Comparison of ENCODE assay signal across 19 cellular contexts in genomic region chr6:150598401-150598800, GRCh38. TPM values are rescaled to one million over a fixed set of nuclear protein-coding genes. Genes with fewer than 3 reads are reported as not detected.
DNase-seq lines count a peak whose midpoint lies in the region; ATAC-seq and TF ChIP-seq lines count a peak whose summit lies in the region.
"Had no signal": no experiment of that assay in that cellular context is flagged by ENCODE, and none has a peak within 500 bp of the region (broad histone marks: within the 10 kb centered on the region; RNA-seq: fewer than 3 reads in every experiment).

No MANE protein-coding gene starts in this region.

- intact Hi-C loops in activated CD8-positive, alpha-beta T cell treated with anti-CD3 and anti-CD28 coated beads for 36 hours (cut with micrococcal nuclease) = loop anchor here (2.0 kb wide), 1 partner anchor 180 kb away; no protein-coding TSS in a partner anchor

- H4K5ac ChIP-seq in mesendoderm (ENCODE audit: low read length) = no peak overlapping the region

- H3F3A ChIP-seq in MM.1S (ENCODE audit: insufficient read depth, low read length) = no peaks in the 10 kb centered on the region

- H3K9me2 ChIP-seq in MM.1S (replicated peaks; ENCODE audit: insufficient read depth, low read length) = no peaks in the 10 kb centered on the region

- no peak overlapping the region for H2BK15ac ChIP-seq in mesendoderm (replicated peaks; ENCODE audit: low read depth)

- H3K79me2 ChIP-seq in MM.1S (ENCODE audit: low read length) = no peaks in the 10 kb centered on the region
- H3K79me2 ChIP-seq in mesendoderm (ENCODE audit: control insufficient read depth, insufficient read depth, low read length) = no peaks in the 10 kb centered on the region

- H3K27ac Mint-ChIP-seq in activated CD8-positive, alpha-beta T cell treated with anti-CD3 and anti-CD28 coated beads for 36 hours = no peak overlapping the region
- H3K27ac Mint-ChIP-seq in activated CD8-positive, alpha-beta T cell treated with anti-CD3 and anti-CD28 coated beads, Interleukin-2, amount 10 ng/mL, durations not matched to agents 7 days and 5 days = no peak overlapping the region
- H3K27ac Mint-ChIP-seq in central memory CD8-positive, alpha-beta T cell (ENCODE audit: low read depth) = peak overlapping the region; percentile 82
- H3K27ac Mint-ChIP-seq in stimulated activated effector memory CD8-positive, alpha-beta T cell treated with anti-CD3 and anti-CD28 coated beads, Interleukin-12 subunit alpha, Interleukin-12 subunit beta, amount 100 ng/mL, for 72 hours = no peak overlapping the region

- peak overlapping the region; percentile 77 for H3K4me3 Mint-ChIP-seq in activated CD8-positive, alpha-beta T cell treated with anti-CD3 and anti-CD28 coated beads for 36 hours
- no peak overlapping the region for H3K4me3 Mint-ChIP-seq in activated CD8-positive, alpha-beta T cell treated with anti-CD3 and anti-CD28 coated beads, Interleukin-2, amount 10 ng/mL, durations not matched to agents 7 days and 5 days
- peak overlapping the region; percentile 82 for H3K4me3 Mint-ChIP-seq in central memory CD8-positive, alpha-beta T cell
- peak overlapping the region; percentile 86 for H3K4me3 Mint-ChIP-seq in stimulated activated effector memory CD8-positive, alpha-beta T cell treated with anti-CD3 and anti-CD28 coated beads, Interleukin-12 subunit alpha, Interleukin-12 subunit beta, amount 100 ng/mL, for 72 hours

- H3K27me3 ChIP-seq in MM.1S (replicated peaks; ENCODE audit: insufficient read depth, low read length) (no peaks in the 10 kb centered on the region; the same call in 1 of the 2 replicates), mesendoderm (ENCODE audit: insufficient read depth, low read length, poor library complexity) (peaks cover 14% of the 10 kb centered on the region)
- H3K27me3 ChIP-seq: body of pancreas, Peyer's patch had no signal

- H3K4ac ChIP-seq in mesendoderm (ENCODE audit: low read depth, low read length) = no peak overlapping the region

- no peaks in the 10 kb centered on the region for H3K36me3 Mint-ChIP-seq in activated CD8-positive, alpha-beta T cell treated with anti-CD3 and anti-CD28 coated beads for 36 hours (ENCODE audit: low read depth)
- no peaks in the 10 kb centered on the region for H3K36me3 Mint-ChIP-seq in activated CD8-positive, alpha-beta T cell treated with anti-CD3 and anti-CD28 coated beads, Interleukin-2, amount 10 ng/mL, durations not matched to agents 7 days and 5 days (ENCODE audit: low read depth)
- peaks cover 6% of the 10 kb centered on the region for H3K36me3 Mint-ChIP-seq in central memory CD8-positive, alpha-beta T cell (ENCODE audit: insufficient read depth)
- H3K36me3 Mint-ChIP-seq in stimulated activated effector memory CD8-positive, alpha-beta T cell treated with anti-CD3 and anti-CD28 coated beads, Interleukin-12 subunit alpha, Interleukin-12 subunit beta, amount 100 ng/mL, for 72 hours = no peaks in the 10 kb centered on the region

- H3K4me1 ChIP-seq in MM.1S (ENCODE audit: low read length) = peaks cover 11% of the 10 kb centered on the region; the same call in 1 of the 2 replicates
- no peaks in the 10 kb centered on the region for H3K4me1 ChIP-seq in mesendoderm (ENCODE audit: control insufficient read depth, low read depth, low read length)

- no CpG with 5 or more reads among the region's 4 CpGs for whole genome bisulfite sequencing in mesendoderm (ENCODE audit: extremely low coverage, insufficient coverage, low lambda C conversion rate)

- H3K4me2 ChIP-seq in MM.1S (ENCODE audit: low read depth, low read length) (0 out of 2 replicates have a peak overlapping the region, but pooled peaks have one; percentile 39), mesendoderm (ENCODE audit: low read length) (no peak overlapping the region)

- H3K79me1 ChIP-seq in mesendoderm (ENCODE audit: low read length) = no peaks in the 10 kb centered on the region

- H3K18ac ChIP-seq in mesendoderm (ENCODE audit: low read length) = no peak overlapping the region

- H3K36me3 ChIP-seq in MM.1S (replicated peaks; ENCODE audit: insufficient read depth, low read length) = no peaks in the 10 kb centered on the region
- H3K36me3 ChIP-seq in mesendoderm (ENCODE audit: control insufficient read depth, insufficient read depth, low read length) = no peaks in the 10 kb centered on the region
- H3K36me3 ChIP-seq: esophagus squamous epithelium, gastrocnemius medialis, Peyer's patch had no signal

- no peak overlapping the region for H2BK5ac ChIP-seq in mesendoderm (ENCODE audit: low read length)

- H3K27me3 Mint-ChIP-seq in activated CD8-positive, alpha-beta T cell treated with anti-CD3 and anti-CD28 coated beads for 36 hours = peaks cover 24% of the 10 kb centered on the region
- H3K27me3 Mint-ChIP-seq in activated CD8-positive, alpha-beta T cell treated with anti-CD3 and anti-CD28 coated beads, Interleukin-2, amount 10 ng/mL, durations not matched to agents 7 days and 5 days (ENCODE audit: low read depth) = peaks cover 50% of the 10 kb centered on the region
- no peaks in the 10 kb centered on the region for H3K27me3 Mint-ChIP-seq in central memory CD8-positive, alpha-beta T cell

- H4K20me1 ChIP-seq in MM.1S (ENCODE audit: insufficient read depth, low read length) = no peaks in the 10 kb centered on the region

- H2BK120ac ChIP-seq in mesendoderm (ENCODE audit: low read depth, low read length) = no peak overlapping the region

- peaks cover 15% of the 10 kb centered on the region for H3K4me1 Mint-ChIP-seq in activated CD8-positive, alpha-beta T cell treated with anti-CD3 and anti-CD28 coated beads for 36 hours (ENCODE audit: low read depth)
- peaks cover 21% of the 10 kb centered on the region for H3K4me1 Mint-ChIP-seq in activated CD8-positive, alpha-beta T cell treated with anti-CD3 and anti-CD28 coated beads, Interleukin-2, amount 10 ng/mL, durations not matched to agents 7 days and 5 days (ENCODE audit: low read depth)
- peaks cover 18% of the 10 kb centered on the region for H3K4me1 Mint-ChIP-seq in central memory CD8-positive, alpha-beta T cell
- peaks cover 18% of the 10 kb centered on the region for H3K4me1 Mint-ChIP-seq in stimulated activated effector memory CD8-positive, alpha-beta T cell treated with anti-CD3 and anti-CD28 coated beads, Interleukin-12 subunit alpha, Interleukin-12 subunit beta, amount 100 ng/mL, for 72 hours

- TF ChIP-seq CTCF in activated CD8-positive, alpha-beta T cell treated with anti-CD3 and anti-CD28 coated beads for 36 hours (IDR thresholded peaks at IDR 0.05) = no peak
- TF ChIP-seq CTCF in MM.1S (IDR thresholded peaks at IDR 0.05; ENCODE audit: low read length) = no peak

- ATAC-seq in activated CD8-positive, alpha-beta T cell treated with anti-CD3 and anti-CD28 coated beads for 36 hours = no peak
- ATAC-seq in activated CD8-positive, alpha-beta T cell treated with anti-CD3 and anti-CD28 coated beads, Interleukin-2, amount 10 ng/mL, durations not matched to agents 7 days and 5 days = no peak
- no peak for ATAC-seq in central memory CD8-positive, alpha-beta T cell (replicated peaks; ENCODE audit: extremely low read depth, poor library complexity, severe bottlenecking)
- ATAC-seq in stimulated activated effector memory CD8-positive, alpha-beta T cell treated with anti-CD3 and anti-CD28 coated beads, Interleukin-12 subunit alpha, Interleukin-12 subunit beta, amount 100 ng/mL, for 72 hours = no peak
- no peak for ATAC-seq in HG03280 (IDR thresholded peaks at IDR 0.05; ENCODE audit: unreplicated experiment)
- ATAC-seq: body of pancreas, gastrocnemius medialis had no signal

- DNase-seq in activated CD8-positive, alpha-beta T cell treated with anti-CD3 and anti-CD28 coated beads for 36 hours = no peak
- DNase-seq in activated CD8-positive, alpha-beta T cell treated with anti-CD3 and anti-CD28 coated beads, Interleukin-2, amount 10 ng/mL, durations not matched to agents 7 days and 5 days = no peak
- DNase-seq in MM.1S (peak; percentile 16), mesendoderm (no peak), NCI-H2107 (lab: John Stamatoyannopoulos, UW) (no peak)
- no peak for DNase-seq in central memory CD8-positive, alpha-beta T cell (ENCODE audit: low spot score in 2 of 2)
- no peak for DNase-seq in stimulated activated effector memory CD8-positive, alpha-beta T cell treated with anti-CD3 and anti-CD28 coated beads, Interleukin-12 subunit alpha, Interleukin-12 subunit beta, amount 100 ng/mL, for 72 hours (ENCODE audit: low spot score in 2 of 2)
- DNase-seq: body of pancreas, esophagus squamous epithelium, gastrocnemius medialis, GM23248, hypothalamus, NCI-H1092, NCI-H2029 treated with DMSO at 0.1 percent for 48 hours, occipital lobe, retina had no signal

- no peak overlapping the region for H3K56ac ChIP-seq in mesendoderm (ENCODE audit: low read length)

- no peak overlapping the region for H2AK5ac ChIP-seq in mesendoderm (ENCODE audit: low read length)

- POLR2A ChIA-PET in activated CD8-positive, alpha-beta T cell treated with anti-CD3 and anti-CD28 coated beads for 36 hours (lab: Charles Lee) = no interaction called here
- POLR2A ChIA-PET in activated CD8-positive, alpha-beta T cell treated with anti-CD3 and anti-CD28 coated beads, Interleukin-2, amount 10 ng/mL, durations not matched to agents 7 days and 5 days (lab: Charles Lee) = no interaction called here

- H2AFZ ChIP-seq in MM.1S (ENCODE audit: low read length) = no peak overlapping the region
- H2AFZ ChIP-seq: GM23248 had no signal

- no peak overlapping the region for H3K23ac ChIP-seq in mesendoderm (ENCODE audit: low read length)

- H3K4me3 ChIP-seq in MM.1S (ENCODE audit: low read length) (no peak overlapping the region), mesendoderm (ENCODE audit: low read length) (no peak overlapping the region)
- H3K4me3 ChIP-seq: body of pancreas, GM23248 had no signal

- CTCF ChIA-PET in activated CD8-positive, alpha-beta T cell treated with anti-CD3 and anti-CD28 coated beads for 36 hours (lab: Charles Lee) = interaction anchor here (1.0 to 2.1 kb wide), 5 partner anchors 14 to 220 kb away, joined by 3 to 5 read pairs (median 3); no protein-coding TSS in a partner anchor
- CTCF ChIA-PET in activated CD8-positive, alpha-beta T cell treated with anti-CD3 and anti-CD28 coated beads, Interleukin-2, amount 10 ng/mL, durations not matched to agents 7 days and 5 days (lab: Charles Lee) = interaction anchor here (0.5 to 1.5 kb wide), 2 partner anchors 180 to 203 kb away, joined by 3 read pairs; no protein-coding TSS in a partner anchor

- H3K9ac ChIP-seq in MM.1S (ENCODE audit: low read length) = no peak overlapping the region
- no peak overlapping the region for H3K9ac ChIP-seq in mesendoderm (ENCODE audit: low read length)
- H3K9ac ChIP-seq: GM23248 had no signal

- no peaks in the 10 kb centered on the region for H3K9me3 Mint-ChIP-seq in activated CD8-positive, alpha-beta T cell treated with anti-CD3 and anti-CD28 coated beads for 36 hours
- no peaks in the 10 kb centered on the region for H3K9me3 Mint-ChIP-seq in activated CD8-positive, alpha-beta T cell treated with anti-CD3 and anti-CD28 coated beads, Interleukin-2, amount 10 ng/mL, durations not matched to agents 7 days and 5 days (ENCODE audit: insufficient read depth)
- no peaks in the 10 kb centered on the region for H3K9me3 Mint-ChIP-seq in central memory CD8-positive, alpha-beta T cell
- no peaks in the 10 kb centered on the region for H3K9me3 Mint-ChIP-seq in stimulated activated effector memory CD8-positive, alpha-beta T cell treated with anti-CD3 and anti-CD28 coated beads, Interleukin-12 subunit alpha, Interleukin-12 subunit beta, amount 100 ng/mL, for 72 hours
- H3K9me3 Mint-ChIP-seq: effector memory CD8-positive, alpha-beta T cell had no signal

- H4K8ac ChIP-seq in mesendoderm (ENCODE audit: low read depth, low read length) = no peak overlapping the region

- H3K27ac ChIP-seq in MM.1S (ENCODE audit: low read length) = no peak overlapping the region
- no peak overlapping the region for H3K27ac ChIP-seq in mesendoderm (ENCODE audit: low read depth, low read length)
- H3K27ac ChIP-seq: body of pancreas, gastrocnemius medialis, GM23248 had no signal

- no peaks in the 10 kb centered on the region for H3K9me3 ChIP-seq in MM.1S (replicated peaks; ENCODE audit: insufficient read depth, low read length)
- H3K9me3 ChIP-seq: body of pancreas, esophagus squamous epithelium, gastrocnemius medialis, Peyer's patch had no signal

RNA-seq across cellular contexts. Expression of gene PLEKHG1, which starts 1.3 kb away (rescaled TPM):
- total RNA-seq in activated CD8-positive, alpha-beta T cell treated with anti-CD3 and anti-CD28 coated beads for 36 hours = 1 to 10 TPM; 4.2 to 4.8 TPM
- 1 to 10 TPM in 1 of 2 experiments, under 1 TPM in 1; 0.76 to 1.8 TPM for total RNA-seq in activated CD8-positive, alpha-beta T cell treated with anti-CD3 and anti-CD28 coated beads, Interleukin-2, amount 10 ng/mL, durations not matched to agents 7 days and 5 days
- 0.29 TPM for polyA plus RNA-seq in mesendoderm (2013, experiment 1 of 2)
- 0.34 TPM for polyA plus RNA-seq in mesendoderm (2013, experiment 2 of 2)
